8 cellular contexts compared by ENCODE assay signal in the genomic region with DNA sequence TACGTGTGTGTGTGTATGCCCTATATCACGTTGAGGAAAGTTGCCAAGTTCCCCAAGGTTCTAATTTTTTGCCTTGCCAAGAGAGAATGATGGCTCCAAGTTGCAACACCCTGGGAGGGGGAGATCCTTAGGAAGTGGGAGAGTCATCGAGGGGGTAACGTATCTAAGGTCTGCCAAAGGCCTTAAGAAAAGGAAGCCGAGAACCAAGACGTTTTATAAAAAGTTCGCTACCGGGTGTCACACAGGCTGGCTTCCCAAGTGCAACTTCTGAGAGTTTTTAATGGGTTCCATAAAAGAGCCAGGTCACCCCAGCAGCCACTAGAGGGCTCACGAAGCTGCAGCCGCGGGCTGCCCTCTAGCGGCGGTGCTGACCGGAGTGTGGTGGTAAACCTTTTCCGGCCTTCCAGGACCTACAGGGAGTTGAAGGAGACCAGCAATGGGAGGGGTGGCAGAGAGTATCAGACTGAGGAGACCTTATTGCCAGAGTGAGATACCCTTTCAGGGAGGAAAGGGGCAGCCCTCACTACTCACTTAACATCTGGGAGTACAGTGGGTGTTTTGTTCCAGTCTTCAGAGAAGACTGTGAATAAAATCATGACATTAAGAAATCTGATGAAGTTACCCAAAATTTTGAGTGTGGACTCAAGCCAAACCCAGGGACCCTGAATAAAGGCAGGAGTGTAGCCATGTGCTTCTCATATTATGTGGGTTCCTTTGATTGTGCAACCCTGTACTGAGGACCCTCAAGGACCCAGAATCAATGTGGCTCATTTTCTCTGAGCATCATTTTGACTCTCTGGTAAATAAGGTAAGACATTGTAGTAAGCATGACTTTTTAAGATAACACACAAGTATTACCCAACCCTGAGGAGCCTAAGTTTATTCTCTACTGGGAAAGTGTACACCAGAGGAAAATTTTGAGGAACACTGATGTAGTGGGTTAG. TPM values are rescaled to one million over a fixed set of nuclear protein-coding genes. Genes with fewer than 3 reads are reported as not detected.
DNase-seq lines count a peak whose midpoint lies in the region; ATAC-seq and TF ChIP-seq lines count a peak whose summit lies in the region.

No MANE protein-coding gene starts in this region.

- no peaks in the 10 kb centered on the region for H3K9me3 ChIP-seq in mucosa of descending colon

- peak; percentile 95 for DNase-seq in DMS 273 (lab: John Stamatoyannopoulos, UW; ENCODE audit: unreplicated experiment)
- peak in 74 of 76 experiments; percentile 24 to 92 (median 81) for DNase-seq in HUDEP-2 (lab: John Stamatoyannopoulos, UW; ENCODE audit: unreplicated experiment in 76 of 76)
- peak; percentile 90 for DNase-seq in NOMO-1 treated with DMSO at 0.1 percent for 48 hours (lab: John Stamatoyannopoulos, UW; ENCODE audit: unreplicated experiment)
- peak; percentile 59 to 79 (median 76) for DNase-seq in activated CD8-positive, alpha-beta memory T cell treated with anti-CD3 and anti-CD28 coated beads for 48 hours (ENCODE audit: low read depth in 2 of 3, low spot score in 2 of 3)
- peak; percentile 91 for DNase-seq in epidermal melanocyte (ENCODE audit: insufficient read length, low spot score)
- peak; percentile 90 to 97 (median 93) for DNase-seq in mucosa of descending colon
- DNase-seq in stimulated activated CD8-positive, alpha-beta memory T cell treated with anti-CD3 and anti-CD28 coated beads, Interleukin-4, amount 100 ng/mL, for 1 hour (ENCODE audit: low read depth in 2 of 2, low spot score in 1 of 2), result peak; percentile 63 to 72

- H3K4me1 ChIP-seq in mucosa of descending colon (ENCODE audit: low read depth), result peaks cover 10% of the 10 kb centered on the region

- H3K36me3 ChIP-seq in mucosa of descending colon (ENCODE audit: low read depth), result no peaks in the 10 kb centered on the region

- no peak overlapping the region for H3K4me3 ChIP-seq in mucosa of descending colon

- ATAC-seq in GM21390 (IDR thresholded peaks at IDR 0.05; ENCODE audit: unreplicated experiment) (peak; percentile 55), mucosa of descending colon (peak; percentile 86)

- peak; percentile 98 for TF ChIP-seq CTCF in mucosa of descending colon (IDR thresholded peaks at IDR 0.05)

- intact Hi-C loops in mucosa of descending colon (cut with DNase I, micrococcal nuclease), result loop anchor here in 1 of 2 donors (10.0 kb wide), 1 partner anchor 179 kb away; no protein-coding TSS in a partner anchor

RNA-seq across cellular contexts. Expression of gene RFX7, which starts 2.5 kb away (rescaled TPM):
- 10 to 100 TPM; 12.0 to 12.9 (median 12.1) TPM for total RNA-seq in mucosa of descending colon
